In genomic region chr10:59891349-59891748, GRCh38 we compare ENCODE assay signal across 15 cellular contexts. TPM values are rescaled to one million over a fixed set of nuclear protein-coding genes. Genes with fewer than 3 reads are reported as not detected.
DNase-seq lines count a peak whose midpoint lies in the region; ATAC-seq, FAIRE-seq and TF ChIP-seq lines count a peak whose summit lies in the region.
"Had no signal": no experiment of that assay in that cellular context is flagged by ENCODE, and none has a peak within 500 bp of the region (broad histone marks: within the 10 kb centered on the region; RNA-seq: fewer than 3 reads in every experiment).

No MANE protein-coding gene starts in this region.

- no peaks in the 10 kb centered on the region for H3K27me3 ChIP-seq in tibial artery

- peak overlapping the region; percentile 13 for H3K27ac Mint-ChIP-seq in activated naive CD8-positive, alpha-beta T cell
- no peak overlapping the region for H3K27ac Mint-ChIP-seq in activated naive CD8-positive, alpha-beta T cell treated with anti-CD3 and anti-CD28 coated beads for 36 hours
- peak overlapping the region; percentile 10 for H3K27ac Mint-ChIP-seq in activated T-helper 17 cell treated with anti-CD3 and anti-CD28 coated beads, Interleukin-2, amount 50 U/mL, for 72 hours

- peaks cover 13% of the 10 kb centered on the region for H3K36me3 Mint-ChIP-seq in activated naive CD8-positive, alpha-beta T cell
- H3K36me3 Mint-ChIP-seq in activated naive CD8-positive, alpha-beta T cell treated with anti-CD3 and anti-CD28 coated beads for 36 hours, result peaks cover 25% of the 10 kb centered on the region
- peaks cover 54% of the 10 kb centered on the region for H3K36me3 Mint-ChIP-seq in activated T-helper 17 cell treated with anti-CD3 and anti-CD28 coated beads, Interleukin-2, amount 50 U/mL, for 72 hours (ENCODE audit: low read depth)

- DNase-seq in activated naive CD8-positive, alpha-beta T cell treated with anti-CD3 and anti-CD28 coated beads for 36 hours, result no peak
- DNase-seq in tibial artery (no peak), hepatic stellate cell (ENCODE audit: low spot score) (no peak), Right ventricle myocardium inferior (ENCODE audit: missing footprints) (no peak), H54 (ENCODE audit: insufficient read length, low spot score) (no peak)
- DNase-seq: ACHN; activated CD4-positive, alpha-beta T cell treated with anti-CD3 and anti-CD28 coated beads, Interleukin-2, amount 50 U/mL, for 4 hours; activated naive CD4-positive, alpha-beta T cell treated with Interleukin-2 at 50 U/mL for 16 hours; DMS53; NCI-H2171; posterior cingulate gyrus; T-helper 1 cell had no signal

- no peak overlapping the region for H3K4me3 ChIP-seq in tibial artery

- no peaks in the 10 kb centered on the region for H3K27me3 Mint-ChIP-seq in activated naive CD8-positive, alpha-beta T cell
- no peaks in the 10 kb centered on the region for H3K27me3 Mint-ChIP-seq in activated naive CD8-positive, alpha-beta T cell treated with anti-CD3 and anti-CD28 coated beads for 36 hours
- H3K27me3 Mint-ChIP-seq in activated T-helper 17 cell treated with anti-CD3 and anti-CD28 coated beads, Interleukin-2, amount 50 U/mL, for 72 hours, result no peaks in the 10 kb centered on the region

- peaks cover 0 to 98% (median 64%) of the 10 kb centered on the region in 4 donors for H3K4me1 ChIP-seq in tibial artery

- no peak for TF ChIP-seq CTCF in tibial artery (IDR thresholded peaks at IDR 0.05)

- peak overlapping the region; percentile 73 to 76 for H3K27ac ChIP-seq in tibial artery

- H3K4me3 Mint-ChIP-seq in activated naive CD8-positive, alpha-beta T cell, result no peak overlapping the region
- H3K4me3 Mint-ChIP-seq in activated naive CD8-positive, alpha-beta T cell treated with anti-CD3 and anti-CD28 coated beads for 36 hours, result no peak overlapping the region
- no peak overlapping the region for H3K4me3 Mint-ChIP-seq in activated T-helper 17 cell treated with anti-CD3 and anti-CD28 coated beads, Interleukin-2, amount 50 U/mL, for 72 hours

- peaks cover 0 to 14% (median 5%) of the 10 kb centered on the region in 3 donors for H3K36me3 ChIP-seq in tibial artery

- intact Hi-C loops in tibial artery (cut with DNase I; ENCODE audit: low total_unique reads) (no loop called here), Right ventricle myocardium inferior (cut with DNase I) (no loop called here)

- no peak for FAIRE-seq in H54 (lab: Jason Lieb, UNC)

- ATAC-seq in HG02870 (IDR thresholded peaks at IDR 0.05; ENCODE audit: unreplicated experiment) (peak; percentile 81), Right ventricle myocardium inferior (no peak)
- ATAC-seq in activated T-helper 17 cell treated with anti-CD3 and anti-CD28 coated beads, Interleukin-2, amount 50 U/mL, for 72 hours (replicated peaks), result no peak

- H3K9me3 ChIP-seq in tibial artery, result no peaks in the 10 kb centered on the region

- H3K9me3 Mint-ChIP-seq in activated naive CD8-positive, alpha-beta T cell (ENCODE audit: low read depth), result no peaks in the 10 kb centered on the region
- no peaks in the 10 kb centered on the region for H3K9me3 Mint-ChIP-seq in activated naive CD8-positive, alpha-beta T cell treated with anti-CD3 and anti-CD28 coated beads for 36 hours
- H3K9me3 Mint-ChIP-seq in activated T-helper 17 cell treated with anti-CD3 and anti-CD28 coated beads, Interleukin-2, amount 50 U/mL, for 72 hours, result no peaks in the 10 kb centered on the region

- peaks cover 71% of the 10 kb centered on the region for H3K4me1 Mint-ChIP-seq in activated naive CD8-positive, alpha-beta T cell (ENCODE audit: low read depth)
- peaks cover 76% of the 10 kb centered on the region for H3K4me1 Mint-ChIP-seq in activated naive CD8-positive, alpha-beta T cell treated with anti-CD3 and anti-CD28 coated beads for 36 hours
- H3K4me1 Mint-ChIP-seq in activated T-helper 17 cell treated with anti-CD3 and anti-CD28 coated beads, Interleukin-2, amount 50 U/mL, for 72 hours, result peaks cover 58% of the 10 kb centered on the region

- no peak for TF ChIP-seq POLR2A in H54 (IDR thresholded peaks at IDR 0.05; ENCODE audit: low read depth, low read length)

RNA-seq across cellular contexts. Expression of gene CCDC6, which starts 15.0 kb away (rescaled TPM):
- 10 to 100 TPM; 45.5 to 47.5 TPM for total RNA-seq in activated naive CD8-positive, alpha-beta T cell treated with anti-CD3 and anti-CD28 coated beads for 36 hours
- 10 to 100 TPM; 34.4 to 49.1 TPM for total RNA-seq in activated T-helper 17 cell treated with anti-CD3 and anti-CD28 coated beads, Interleukin-2, amount 50 U/mL, for 72 hours
- total RNA-seq in Right ventricle myocardium inferior, result 16.2 TPM
